ENCODE assay signal across 24 cellular contexts in genomic region chr10:75080554-75080953, GRCh38.
"Had no signal": no experiment of that assay in that cellular context is flagged by ENCODE, and none has a peak within 500 bp of the region (broad histone marks: within the 10 kb centered on the region; RNA-seq: fewer than 3 reads in every experiment).

No MANE protein-coding gene starts in this region.

- H3K27ac Mint-ChIP-seq: mesothelial cell of epicardium; naive B cell; natural killer cell; progenitor cell of endocrine pancreas; stimulated activated naive B cell treated with anti-CD40 and anti-IgM and Interleukin-4, amounts not matched to agents 10 μg/mL and 1 μg/mL and 100 μg/mL, for 72 hours had no signal

- H3K4me3 Mint-ChIP-seq: mesothelial cell of epicardium; naive B cell; natural killer cell; nephron progenitor cell; neural progenitor cell; stimulated activated naive B cell treated with anti-CD40 and anti-IgM and Interleukin-4, amounts not matched to agents 10 μg/mL and 1 μg/mL and 100 μg/mL, for 72 hours had no signal

- H3K27ac ChIP-seq: left ventricle myocardium inferior, ovary, right atrium auricular region, right lobe of liver, stomach, testis, thyroid gland, transverse colon, upper lobe of left lung, vagina had no signal

- H3K27me3 Mint-ChIP-seq: naive B cell; stimulated activated naive B cell treated with anti-CD40 and anti-IgM and Interleukin-4, amounts not matched to agents 10 μg/mL and 1 μg/mL and 100 μg/mL, for 72 hours had no signal

- H3K9me3 Mint-ChIP-seq: natural killer cell, neural progenitor cell had no signal

- H3K36me3 Mint-ChIP-seq: natural killer cell; neural progenitor cell; stimulated activated naive B cell treated with anti-CD40 and anti-IgM and Interleukin-4, amounts not matched to agents 10 μg/mL and 1 μg/mL and 100 μg/mL, for 72 hours had no signal

- H3K4me1 Mint-ChIP-seq: naive B cell; natural killer cell; stimulated activated naive B cell treated with anti-CD40 and anti-IgM and Interleukin-4, amounts not matched to agents 10 μg/mL and 1 μg/mL and 100 μg/mL, for 72 hours had no signal

- H3K9me3 ChIP-seq: ovary, right lobe of liver, testis, thyroid gland, transverse colon, vagina had no signal

- H3K4me3 ChIP-seq: left ventricle myocardium inferior, lung, neural progenitor cell, ovary, right atrium auricular region, right lobe of liver, smooth muscle cell, stomach, testis, thyroid gland, transverse colon, upper lobe of left lung, vagina had no signal

- H3K36me3 ChIP-seq: left ventricle myocardium inferior, neural progenitor cell, ovary, right atrium auricular region, right lobe of liver, stomach, thyroid gland, transverse colon, upper lobe of left lung, vagina had no signal

- H3K4me1 ChIP-seq: left ventricle myocardium inferior, right atrium auricular region, right lobe of liver, stomach, testis, thyroid gland, transverse colon, upper lobe of left lung, vagina had no signal

- DNase-seq: hypothalamus; islet precursor cell; left ventricle myocardium inferior; naive B cell; natural killer cell; nephron progenitor cell; ovary; right lobe of liver; stimulated activated CD4-positive, alpha-beta T cell treated with anti-CD3 and anti-CD28 coated beads, Interleukin-1b, Interleukin-23, amount 100 ng/mL, for 48 hours; stimulated activated CD4-positive, alpha-beta T cell treated with anti-CD3 and anti-CD28 coated beads, Interleukin-2, amount 100 ng/mL, for 48 hours; stimulated activated naive B cell treated with anti-CD40 and anti-IgM and Interleukin-4, amounts not matched to agents 10 μg/mL and 1 μg/mL and 100 μg/mL, for 72 hours; stimulated activated naive CD8-positive, alpha-beta T cell treated with anti-CD3 and anti-CD28 coated beads, Interleukin-15, Interleukin-2, amounts not matched to agents 100 U/mL and 50 U/mL, for 24 hours; stomach; testis; thyroid gland; transverse colon; upper lobe of left lung had no signal

- H3K27me3 ChIP-seq: neural progenitor cell, ovary, right atrium auricular region, right lobe of liver, stomach, testis, thyroid gland, transverse colon, upper lobe of left lung, vagina had no signal

- ATAC-seq: natural killer cell; right lobe of liver; stimulated activated naive B cell treated with anti-CD40 and anti-IgM and Interleukin-4, amounts not matched to agents 10 μg/mL and 1 μg/mL and 100 μg/mL, for 72 hours; stimulated activated naive CD8-positive, alpha-beta T cell treated with anti-CD3 and anti-CD28 coated beads, Interleukin-15, Interleukin-2, amounts not matched to agents 100 U/mL and 50 U/mL, for 24 hours had no signal
